8 cellular contexts compared by ENCODE assay signal in the genomic region with DNA sequence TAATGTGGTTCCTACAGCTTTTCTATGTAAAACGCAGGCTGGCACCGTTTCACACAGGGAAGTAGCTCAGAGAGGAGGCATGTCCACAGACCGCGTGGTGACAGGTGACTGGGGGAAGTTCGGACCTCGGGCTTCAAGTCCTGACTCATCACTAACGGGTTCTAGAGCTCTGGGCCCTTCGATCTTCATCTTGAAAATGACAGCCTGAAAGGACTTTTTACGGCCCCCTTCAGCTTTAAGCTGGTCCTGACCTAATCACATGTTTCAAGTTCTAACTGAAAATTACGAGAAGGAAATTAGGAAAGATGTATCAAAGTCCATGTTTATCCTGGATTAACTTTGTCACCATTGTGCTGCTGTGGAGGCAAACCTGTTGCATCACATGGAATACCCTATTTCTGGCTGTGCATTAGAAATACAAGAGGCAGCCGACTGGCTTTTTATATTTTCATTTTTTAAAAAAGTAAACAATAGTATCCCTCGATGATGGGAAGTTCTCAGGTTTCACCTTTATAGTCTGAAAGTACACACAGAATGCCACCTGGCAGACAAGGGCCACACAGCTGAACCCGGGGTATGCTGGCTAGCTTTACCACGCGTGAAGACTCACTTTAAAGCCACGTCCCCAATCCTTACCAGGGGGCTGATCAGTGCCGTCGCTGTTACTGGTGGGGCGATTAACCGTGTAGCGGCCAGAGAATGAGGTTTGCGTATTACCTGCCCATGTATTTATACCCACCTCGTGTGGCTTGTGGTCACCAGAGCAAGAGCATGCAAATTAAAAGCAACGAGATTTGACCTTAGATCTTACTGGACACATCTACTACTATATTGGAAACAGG. TPM values are rescaled to one million over a fixed set of nuclear protein-coding genes. Genes with fewer than 3 reads are reported as not detected.
DNase-seq lines count a peak whose midpoint lies in the region; ATAC-seq and TF ChIP-seq lines count a peak whose summit lies in the region.

No MANE protein-coding gene starts in this region.

- peak; percentile 35 for ATAC-seq in GM18870 (IDR thresholded peaks at IDR 0.05; ENCODE audit: unreplicated experiment)
- ATAC-seq in HG03066 (IDR thresholded peaks at IDR 0.05; ENCODE audit: low read depth, unreplicated experiment), result peak; percentile 24

- no peak for TF ChIP-seq CTCF in astrocyte of the cerebellum (IDR thresholded peaks at IDR 0.05; ENCODE audit: low read depth, low read length, missing control alignments)

- peak overlapping the region; percentile 99 for H3K4me2 ChIP-seq in BLaER1

- peaks cover 62% of the 10 kb centered on the region for H4K20me1 ChIP-seq in BLaER1

- H3K4me3 ChIP-seq in BLaER1 (peak overlapping the region; percentile 82), astrocyte of the cerebellum (ENCODE audit: low read depth, low read length) (peak overlapping the region; percentile 80)

- peaks cover 62% of the 10 kb centered on the region for H3K27me3 ChIP-seq in BLaER1

- DNase-seq in OCI-M1 (lab: John Stamatoyannopoulos, UW) (peak; percentile 86), astrocyte of the cerebellum (ENCODE audit: low read depth) (no peak), immature natural killer cell (peak; percentile 30 to 43 (median 34)), 8988T (no peak)
- DNase-seq in stimulated activated CD4-positive, alpha-beta T cell treated with anti-CD3 and anti-CD28 coated beads, Interleukin-12 subunit alpha, Interleukin-12 subunit beta, amount 100 ng/mL, for 4 hours, result peak; percentile 7

- H3K9me3 ChIP-seq in BLaER1, result no peaks in the 10 kb centered on the region

- H3K36me3 Mint-ChIP-seq in immature natural killer cell, result peaks cover 0 to 4% (median 0%) of the 10 kb centered on the region in 3 donors

- H3K27ac Mint-ChIP-seq in immature natural killer cell, result peak overlapping the region; percentile 83 to 97 (median 92)

- peaks cover 0 to 3% (median 0%) of the 10 kb centered on the region in 6 donors for H3K9me3 Mint-ChIP-seq in immature natural killer cell

- no peaks in the 10 kb centered on the region for H3K36me3 ChIP-seq in BLaER1

- peaks cover 65 to 78% of the 10 kb centered on the region in 2 donors for H3K4me1 Mint-ChIP-seq in immature natural killer cell

- H3K9ac ChIP-seq in BLaER1, result no peak overlapping the region

- H3K27ac ChIP-seq in BLaER1, result no peak overlapping the region

- in situ Hi-C loops in astrocyte of the cerebellum (cut with HindIII; ENCODE audit: low sequenced_read_pairs), result no loop called here

- H3K27me3 Mint-ChIP-seq in immature natural killer cell (ENCODE audit: low read depth in 3 of 3), result peaks cover 5 to 18% (median 5%) of the 10 kb centered on the region in 3 donors

- H3K4me3 Mint-ChIP-seq in immature natural killer cell, result peak overlapping the region; percentile 95 to 99 (median 98)

- peaks cover 30% of the 10 kb centered on the region for H3K4me1 ChIP-seq in BLaER1

RNA-seq across cellular contexts. Expression of a gene that starts 1.9 kb away (rescaled TPM):
- polyA plus RNA-seq in immature natural killer cell, result 10 to 100 TPM; 33.9 to 64.9 (median 56.7) TPM

Comparison
In these comparisons a context has a peak if more than half of its experiments do, and no peak if none do; other contexts are left out.
1. DNase-seq: peak in OCI-M1 (single experiment), immature natural killer cell (3 of 3) and stimulated activated CD4-positive, alpha-beta T cell treated with anti-CD3 and anti-CD28 coated beads, Interleukin-12 subunit alpha, Interleukin-12 subunit beta, amount 100 ng/mL, for 4 hours (single experiment); none in astrocyte of the cerebellum (single experiment) and 8988T (single experiment).